ENCODE assay signal across 8 cellular contexts in the genomic region with DNA sequence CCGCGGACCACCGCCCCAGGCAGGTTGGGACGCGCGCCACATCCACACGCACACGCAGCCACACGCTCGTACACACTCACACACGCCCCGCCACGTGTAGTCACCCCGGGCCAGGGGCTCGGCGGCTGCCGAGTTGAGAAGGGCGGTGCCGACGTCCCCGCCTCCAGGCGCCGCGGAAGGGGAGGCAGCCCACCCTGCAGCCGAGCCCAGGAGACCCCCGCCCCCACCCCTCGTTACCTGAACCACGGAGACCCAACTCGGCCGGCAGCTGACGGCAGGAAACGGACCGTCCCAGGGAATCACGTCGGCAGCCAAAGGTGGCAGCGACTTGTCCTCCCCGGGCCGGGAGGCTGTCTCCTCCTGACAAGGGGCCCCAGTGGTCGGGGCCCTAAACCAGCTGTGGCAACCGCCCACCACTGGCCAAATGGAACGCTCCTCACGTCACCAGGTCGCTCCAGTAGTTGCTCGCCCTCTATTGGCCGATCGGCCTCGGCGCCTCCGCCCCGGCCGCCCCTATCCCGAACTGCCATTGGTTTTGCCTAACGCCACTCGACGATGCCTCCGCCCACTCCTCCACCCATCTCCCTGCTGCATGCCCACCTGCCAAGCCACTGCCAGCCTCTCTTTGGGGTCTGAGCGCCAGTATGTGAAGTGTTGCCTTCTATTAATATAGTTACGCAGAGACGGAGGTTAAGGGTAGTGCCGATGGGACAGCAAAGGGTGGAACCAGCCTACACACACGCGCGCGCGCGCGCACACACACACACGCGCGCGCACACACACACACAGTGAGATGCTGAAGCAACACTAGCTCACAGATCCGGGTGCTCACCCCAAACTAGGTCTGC.
DNase-seq lines count a peak whose midpoint lies in the region; ATAC-seq and FAIRE-seq lines count a peak whose summit lies in the region.

Gene ZDHHC9, minus strand, starts transcription at position 428 of the 848 bp plus-strand sequence. CDS start 1,941 bp downstream, outside the sequence.

- H3K27me3 ChIP-seq in layer of hippocampus (ENCODE audit: control insufficient read depth, insufficient read depth, low read length) = no peaks in the 10 kb centered on the region

- DNase-seq in Ammon's horn (ENCODE audit: low spot score) (peak; percentile 94), GM19239 (ENCODE audit: insufficient read length, low spot score) (peak; percentile 76), NCI-H524 (lab: John Stamatoyannopoulos, UW) (peak; percentile 90 to 96)
- DNase-seq in activated CD4-positive, alpha-beta T cell treated with anti-CD3 and anti-CD28 coated beads for 48 hours = peak; percentile 89
- DNase-seq in stimulated activated CD4-positive, alpha-beta T cell treated with anti-CD3 and anti-CD28 coated beads, Interleukin-1b, Interleukin-23, amount 100 ng/mL, for 24 hours (ENCODE audit: low read depth in 4 of 4, low spot score in 1 of 4) = peak; percentile 46 to 76 (median 68)

- peak; percentile 84 for FAIRE-seq in GM19239 (lab: Jason Lieb, UNC)

- H3K27ac ChIP-seq in cingulate gyrus (ENCODE audit: low read depth, low read length) (peak within 1 kb of the TSS; percentile 58), layer of hippocampus (ENCODE audit: low read depth, low read length) (peak within 1 kb of the TSS; percentile 63)

- peak; percentile 99 for ATAC-seq in HG03442 (IDR thresholded peaks at IDR 0.05; ENCODE audit: unreplicated experiment)

Comparison
In these comparisons a context has a peak if more than half of its experiments do, and no peak if none do; other contexts are left out.
1. Peak in every context shown above with its lines: DNase-seq, ATAC-seq and H3K27ac ChIP-seq.